ENCODE assay signal across 6 cellular contexts in genomic region chr2:85383151-85383550, GRCh38. TPM values are rescaled to one million over a fixed set of nuclear protein-coding genes. Genes with fewer than 3 reads are reported as not detected.
"Had no signal": no experiment of that assay in that cellular context is flagged by ENCODE, and none has a peak within 500 bp of the region (broad histone marks: within the 10 kb centered on the region; RNA-seq: fewer than 3 reads in every experiment).

No MANE protein-coding gene starts in this region.

RNA-seq across cellular contexts. Expression of gene SH2D6, which starts 35.4 kb away (rescaled TPM):
- total RNA-seq: bronchial epithelial cell, lower leg skin, right atrium auricular region, skeletal muscle tissue, vagina had no signal
- polyA plus RNA-seq: endothelial cell of umbilical vein had no signal
